In genomic region chr2:222521099-222521498, GRCh38 we compare ENCODE assay signal across 14 cellular contexts.
DNase-seq lines count a peak whose midpoint lies in the region; ATAC-seq and TF ChIP-seq lines count a peak whose summit lies in the region.
"Had no signal": no experiment of that assay in that cellular context is flagged by ENCODE, and none has a peak within 500 bp of the region (broad histone marks: within the 10 kb centered on the region; RNA-seq: fewer than 3 reads in every experiment).

No MANE protein-coding gene starts in this region.

- no peaks in the 10 kb centered on the region for H3K36me3 ChIP-seq in tibial nerve

- no peak for TF ChIP-seq CTCF in tibial nerve (IDR thresholded peaks at IDR 0.05)

- H3K4me3 ChIP-seq in tibial nerve, result no peak overlapping the region
- H3K4me3 ChIP-seq: cardiac muscle cell had no signal

- ATAC-seq in GM18858 (IDR thresholded peaks at IDR 0.05; ENCODE audit: unreplicated experiment) (peak; percentile 76), GM21360 (IDR thresholded peaks at IDR 0.05; ENCODE audit: unreplicated experiment) (peak; percentile 72), HG02852 (IDR thresholded peaks at IDR 0.05; ENCODE audit: unreplicated experiment) (peak; percentile 71), HG03439 (IDR thresholded peaks at IDR 0.05; ENCODE audit: unreplicated experiment) (peak; percentile 64), left cardiac atrium (no peak)

- WGBS in tibial nerve, 2 donors, result 84 to 89% methylated on average over 3 of the region's 3 CpGs

- no peaks in the 10 kb centered on the region for H3K27me3 ChIP-seq in tibial nerve
- H3K27me3 ChIP-seq: cardiac muscle cell had no signal

- no peak overlapping the region for H3K27ac ChIP-seq in tibial nerve
- H3K27ac ChIP-seq: cardiac muscle cell had no signal

- H3K9me3 ChIP-seq in tibial nerve, result peaks cover 0 to 7% (median 0%) of the 10 kb centered on the region in 4 donors

- DNase-seq in tibial nerve (ENCODE audit: low spot score in 2 of 2) (no peak), left cardiac atrium (no peak), NCI-H2029 treated with DMSO at 0.1 percent for 48 hours (lab: John Stamatoyannopoulos, UW) (no peak), MV-4-11 (lab: John Stamatoyannopoulos, UW) (no peak)
- DNase-seq: activated CD4-positive, alpha-beta memory T cell treated with anti-CD3 and anti-CD28 coated beads for 36 hours; activated naive CD4-positive, alpha-beta T cell treated with anti-CD3 and anti-CD28 coated beads for 36 hours; glutamatergic neuron; kidney glomerular epithelial cell; NCI-H1092 had no signal

- H3K4me1 ChIP-seq in tibial nerve, result peaks cover 0 to 2% (median 0%) of the 10 kb centered on the region in 4 donors

- TF ChIP-seq POLR2A in tibial nerve (IDR thresholded peaks at IDR 0.05), result no peak

- no peak for TF ChIP-seq EP300 in tibial nerve (IDR thresholded peaks at IDR 0.05)

- intact Hi-C loops in left cardiac atrium (cut with DNase I), result no loop called here

Comparison
In these comparisons a context has a peak if more than half of its experiments do, and no peak if none do; other contexts are left out.
1. ATAC-seq: peak in GM18858 (single experiment), GM21360 (single experiment), HG02852 (single experiment) and HG03439 (single experiment); none in left cardiac atrium (0 of 2).